In the genomic region with DNA sequence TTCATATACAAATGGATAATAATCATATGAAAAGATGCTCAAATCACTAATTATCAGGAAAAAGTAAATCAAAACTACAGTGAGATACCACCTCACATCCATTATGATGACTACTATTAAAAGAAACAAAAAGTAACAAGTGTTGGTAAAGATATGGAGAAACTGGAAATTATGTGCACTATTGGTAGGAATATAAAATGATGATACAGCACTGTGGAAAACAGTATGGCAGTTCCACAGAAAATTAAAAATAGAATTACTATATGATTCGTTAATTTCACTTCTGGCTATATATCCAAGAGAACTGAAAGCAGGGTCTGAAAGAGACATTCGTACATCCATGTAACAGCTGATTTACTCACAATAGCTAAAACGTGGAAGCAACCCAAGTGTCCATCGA, we compare ENCODE assay signal across 15 cellular contexts.
"Had no signal": no experiment of that assay in that cellular context is flagged by ENCODE, and none has a peak within 500 bp of the region (broad histone marks: within the 10 kb centered on the region; RNA-seq: fewer than 3 reads in every experiment).

No MANE protein-coding gene starts in this region.

- DNase-seq: activated CD4-positive, alpha-beta T cell treated with anti-CD3 and anti-CD28 coated beads, Interleukin-2, amount 50 U/mL, for 1 hour; activated CD4-positive, CD25-positive, alpha-beta regulatory T cell; activated CD8-positive, alpha-beta memory T cell treated with anti-CD3 and anti-CD28 coated beads, Interleukin-2, amount 10 ng/mL, durations not matched to agents 7 days and 5 days; amniotic stem cell; esophagus squamous epithelium; hippocampal formation; occipital lobe; right cardiac atrium; small intestine; trophoblast cell had no signal

- H3K27ac ChIP-seq: esophagus squamous epithelium, suprapubic skin had no signal

- H3K4me3 Mint-ChIP-seq: activated CD8-positive, alpha-beta memory T cell treated with anti-CD3 and anti-CD28 coated beads, Interleukin-2, amount 10 ng/mL, durations not matched to agents 7 days and 5 days; activated naive CD4-positive, alpha-beta T cell treated with anti-CD3 and anti-CD28 coated beads, Interleukin-2, amount 10 ng/mL, durations not matched to agents 7 days and 5 days; activated T-helper 1 cell treated with anti-CD3 and anti-CD28 coated beads, Interleukin-12 subunit alpha, Interleukin-12 subunit beta, Interleukin-2, Interleukin-4 antibody, amounts not matched to agents 30 ng/mL and 10 ng/mL and 1 ng/mL, durations not matched to agents 14 hours and 24 hours and 36 hours; nephron had no signal

- H3K27me3 Mint-ChIP-seq: activated CD8-positive, alpha-beta memory T cell treated with anti-CD3 and anti-CD28 coated beads, Interleukin-2, amount 10 ng/mL, durations not matched to agents 7 days and 5 days; progenitor cell of endocrine pancreas had no signal

- H3K4me3 ChIP-seq: suprapubic skin had no signal

- H3K36me3 ChIP-seq: esophagus squamous epithelium, suprapubic skin had no signal

- H3K27ac Mint-ChIP-seq: activated CD8-positive, alpha-beta memory T cell treated with anti-CD3 and anti-CD28 coated beads, Interleukin-2, amount 10 ng/mL, durations not matched to agents 7 days and 5 days; activated T-helper 1 cell treated with anti-CD3 and anti-CD28 coated beads, Interleukin-12 subunit alpha, Interleukin-12 subunit beta, Interleukin-2, Interleukin-4 antibody, amounts not matched to agents 30 ng/mL and 10 ng/mL and 1 ng/mL, durations not matched to agents 14 hours and 24 hours and 36 hours; nephron; progenitor cell of endocrine pancreas had no signal

- H3K27me3 ChIP-seq: esophagus squamous epithelium, suprapubic skin had no signal

- H3K4me1 ChIP-seq: suprapubic skin had no signal

- H3K9me3 ChIP-seq: esophagus squamous epithelium, suprapubic skin had no signal

- ATAC-seq: right cardiac atrium had no signal

- H3K9me3 Mint-ChIP-seq: activated T-helper 1 cell treated with anti-CD3 and anti-CD28 coated beads, Interleukin-12 subunit alpha, Interleukin-12 subunit beta, Interleukin-2, Interleukin-4 antibody, amounts not matched to agents 30 ng/mL and 10 ng/mL and 1 ng/mL, durations not matched to agents 14 hours and 24 hours and 36 hours had no signal
